In the genomic region with DNA sequence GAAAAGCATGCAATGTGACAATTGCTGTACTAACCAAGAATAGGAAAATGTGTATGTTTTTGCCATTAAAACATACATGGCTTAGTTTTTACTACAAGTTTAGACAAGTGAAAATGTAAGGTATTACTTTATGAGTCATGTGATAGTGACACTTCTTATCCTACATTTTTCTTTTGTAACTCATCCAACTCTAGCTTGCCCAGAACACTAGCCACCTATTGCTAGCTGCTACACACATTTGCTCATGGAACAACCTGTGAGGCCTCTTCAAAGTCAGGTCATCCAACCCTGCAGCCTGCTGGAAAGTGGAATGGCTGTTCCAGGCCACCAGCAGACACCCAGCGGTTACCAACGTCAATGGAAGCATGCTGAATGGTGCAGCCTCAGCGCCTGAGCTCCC, we compare ENCODE assay signal across 27 cellular contexts.
"Had no signal": no experiment of that assay in that cellular context is flagged by ENCODE, and none has a peak within 500 bp of the region (broad histone marks: within the 10 kb centered on the region; RNA-seq: fewer than 3 reads in every experiment).

No MANE protein-coding gene starts in this region.

- H3K27me3 ChIP-seq: ascending aorta, Peyer's patch, SJSA1 had no signal

- H3K27ac Mint-ChIP-seq: activated CD4-positive, alpha-beta T cell treated with anti-CD3 and anti-CD28 coated beads, Interleukin-2, amount 10 ng/mL, durations not matched to agents 24 days and 14 days; activated CD8-positive, alpha-beta T cell treated with anti-CD3 and anti-CD28 coated beads for 36 hours; activated naive CD4-positive, alpha-beta T cell treated with anti-CD3 and anti-CD28 coated beads, Interleukin-2, amount 10 ng/mL, durations not matched to agents 7 days and 5 days; activated naive CD8-positive, alpha-beta T cell; activated naive CD8-positive, alpha-beta T cell treated with anti-CD3 and anti-CD28 coated beads, Interleukin-2, amount 50 U/mL, for 24 hours; T-helper 1 cell treated with Interleukin-12 subunit alpha and Interleukin-12 subunit beta and Interleukin-4 antibody, amounts not matched to agents 30 μg/mL and 1 μg/mL, for 36 hours; T-helper 2 cell treated with Interferon-gamma antibody and Interleukin-4, amounts not matched to agents 5 μg/mL and 100 μg/mL, for 36 hours had no signal

- H3K4me1 Mint-ChIP-seq: activated CD4-positive, alpha-beta T cell treated with anti-CD3 and anti-CD28 coated beads, Interleukin-2, amount 10 ng/mL, durations not matched to agents 24 days and 14 days; activated naive CD4-positive, alpha-beta T cell treated with anti-CD3 and anti-CD28 coated beads, Interleukin-2, amount 10 ng/mL, durations not matched to agents 7 days and 5 days; activated naive CD8-positive, alpha-beta T cell treated with anti-CD3 and anti-CD28 coated beads, Interleukin-2, amount 50 U/mL, for 24 hours had no signal

- ATAC-seq: activated CD8-positive, alpha-beta T cell treated with anti-CD3 and anti-CD28 coated beads for 36 hours; activated naive CD8-positive, alpha-beta T cell treated with anti-CD3 and anti-CD28 coated beads, Interleukin-2, amount 50 U/mL, for 24 hours had no signal

- H3K9me2 ChIP-seq: SK-N-SH had no signal

- DNase-seq: activated CD4-positive, alpha-beta T cell treated with anti-CD3 and anti-CD28 coated beads, Interleukin-2, amount 10 ng/mL, durations not matched to agents 24 days and 14 days; activated CD4-positive, alpha-beta T cell treated with anti-CD3 and anti-CD28 coated beads, Interleukin-2, amount 50 U/mL, for 4 hours; activated CD8-positive, alpha-beta T cell treated with anti-CD3 and anti-CD28 coated beads for 36 hours; activated naive CD4-positive, alpha-beta T cell treated with anti-CD3 and anti-CD28 coated beads, Interleukin-2, amount 10 ng/mL, durations not matched to agents 7 days and 5 days; activated naive CD8-positive, alpha-beta T cell treated with anti-CD3 and anti-CD28 coated beads, Interleukin-2, amount 50 U/mL, for 24 hours; activated T-cell treated with anti-CD3 and anti-CD28 coated beads, Interleukin-2, amount 50 U/mL, for 1 hour; Kasumi-1; KG1; NCI-H1092 treated with DMSO at 0.1 percent for 48 hours; NCI-H1417; NCI-H146; NCI-H187; NCI-H2029 treated with DMSO at 0.1 percent for 48 hours; NCI-H2171 treated with DMSO at 0.1 percent for 48 hours; NCI-H2227 treated with DMSO at 0.1 percent for 48 hours; NCI-H446 treated with DMSO at 0.1 percent for 48 hours; NCI-H524; NCI-H69; NCI-H82; Peyer's patch; SHP77; SK-N-SH had no signal

- H3K27me3 Mint-ChIP-seq: activated CD4-positive, alpha-beta T cell treated with anti-CD3 and anti-CD28 coated beads, Interleukin-2, amount 10 ng/mL, durations not matched to agents 24 days and 14 days; activated CD8-positive, alpha-beta T cell treated with anti-CD3 and anti-CD28 coated beads for 36 hours; activated naive CD4-positive, alpha-beta T cell treated with anti-CD3 and anti-CD28 coated beads, Interleukin-2, amount 10 ng/mL, durations not matched to agents 7 days and 5 days; activated naive CD8-positive, alpha-beta T cell; activated naive CD8-positive, alpha-beta T cell treated with anti-CD3 and anti-CD28 coated beads, Interleukin-2, amount 50 U/mL, for 24 hours had no signal

- H3K4me1 ChIP-seq: ascending aorta, Peyer's patch, SJSA1 had no signal

- H3K36me3 Mint-ChIP-seq: activated naive CD4-positive, alpha-beta T cell treated with anti-CD3 and anti-CD28 coated beads, Interleukin-2, amount 10 ng/mL, durations not matched to agents 7 days and 5 days; activated naive CD8-positive, alpha-beta T cell had no signal

- H3K27ac ChIP-seq: ascending aorta, Peyer's patch, SJSA1 had no signal

- H3K36me3 ChIP-seq: ascending aorta, Peyer's patch, SJSA1 had no signal

- H3K4me2 ChIP-seq: SK-N-SH had no signal

- H3K9ac ChIP-seq: SK-N-SH had no signal

- H3K9me3 ChIP-seq: ascending aorta, Peyer's patch, SJSA1, SK-N-SH had no signal

- H3K4me3 ChIP-seq: ascending aorta, Peyer's patch, SJSA1 had no signal

- H3K4me3 Mint-ChIP-seq: activated CD4-positive, alpha-beta T cell treated with anti-CD3 and anti-CD28 coated beads, Interleukin-2, amount 10 ng/mL, durations not matched to agents 24 days and 14 days; activated CD8-positive, alpha-beta T cell treated with anti-CD3 and anti-CD28 coated beads for 36 hours; activated naive CD4-positive, alpha-beta T cell treated with anti-CD3 and anti-CD28 coated beads, Interleukin-2, amount 10 ng/mL, durations not matched to agents 7 days and 5 days; activated naive CD8-positive, alpha-beta T cell; activated naive CD8-positive, alpha-beta T cell treated with anti-CD3 and anti-CD28 coated beads, Interleukin-2, amount 50 U/mL, for 24 hours; T-helper 1 cell treated with Interleukin-12 subunit alpha and Interleukin-12 subunit beta and Interleukin-4 antibody, amounts not matched to agents 30 μg/mL and 1 μg/mL, for 36 hours; T-helper 2 cell treated with Interferon-gamma antibody and Interleukin-4, amounts not matched to agents 5 μg/mL and 100 μg/mL, for 36 hours had no signal
